In the genomic region with DNA sequence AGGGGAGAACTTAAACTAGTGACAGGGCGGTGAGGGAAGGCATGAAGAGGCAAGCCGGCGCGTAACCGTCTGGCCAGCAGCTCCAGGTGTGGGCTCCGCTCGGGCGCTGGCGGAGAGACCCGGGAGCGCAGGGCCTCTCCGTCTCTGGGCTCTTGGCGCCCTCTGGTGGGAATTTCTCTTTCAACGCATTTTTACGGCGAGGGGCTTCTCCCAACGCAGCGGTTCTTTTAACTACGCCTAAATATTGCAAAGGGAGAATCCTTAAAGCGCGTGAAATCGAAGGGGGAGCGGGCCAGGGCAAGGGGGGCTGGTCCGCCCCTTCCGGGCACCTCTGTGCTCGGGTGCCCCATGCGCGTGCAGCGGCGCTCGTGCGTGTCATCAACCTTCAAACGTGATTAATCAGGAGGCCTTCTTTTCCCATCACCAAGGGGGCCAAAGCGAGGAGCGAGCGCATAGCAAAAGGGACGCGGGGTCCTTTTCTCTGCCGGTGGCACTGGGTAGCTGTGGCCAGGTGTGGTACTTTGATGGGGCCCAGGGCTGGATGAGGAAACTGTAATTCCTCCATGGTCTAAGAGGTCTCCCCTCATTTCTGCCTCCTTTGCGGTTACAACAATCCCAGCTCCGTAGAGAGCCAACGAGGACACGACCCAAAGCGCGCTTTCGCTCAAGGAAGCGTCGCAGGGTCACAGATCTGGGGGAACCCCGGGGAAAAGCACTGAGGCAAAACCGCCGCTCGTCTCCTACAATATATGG, we compare ENCODE assay signal across 7 cellular contexts. TPM values are rescaled to one million over a fixed set of nuclear protein-coding genes. Genes with fewer than 3 reads are reported as not detected.
A peak's percentile ranks its signal among the peaks of the same experiment; 100 is the strongest.
DNase-seq lines count a peak whose midpoint lies in the region; ATAC-seq and TF ChIP-seq lines count a peak whose summit lies in the region.

No MANE protein-coding gene starts in this region.

- no peaks in the 10 kb centered on the region for H3K36me3 Mint-ChIP-seq in glutamatergic neuron (ENCODE audit: unreplicated experiment)

- H3K4me1 Mint-ChIP-seq in glutamatergic neuron (ENCODE audit: low read depth, unreplicated experiment) = peaks cover 32% of the 10 kb centered on the region

- H3K9me3 Mint-ChIP-seq in glutamatergic neuron (ENCODE audit: unreplicated experiment) = peaks cover 9% of the 10 kb centered on the region

- no peak for ATAC-seq in GM21367 (IDR thresholded peaks at IDR 0.05; ENCODE audit: unreplicated experiment)

- H3K4me3 Mint-ChIP-seq in glutamatergic neuron (ENCODE audit: unreplicated experiment) = peak overlapping the region; percentile 79

- CTCF ChIA-PET in RWPE1 (lab: Yijun Ruan, JAX) = interaction anchor here (0.6 to 2.2 kb wide), 27 partner anchors 9 to 1696 kb away, joined by 3 to 12 read pairs (median 4); a partner anchor contains a TSS

- H3K27ac ChIP-seq in RWPE1 = peak overlapping the region; percentile 88

- TF ChIP-seq CTCF in GM12873 (IDR thresholded peaks at IDR 0.05; ENCODE audit: insufficient read depth, low read depth, low read length, missing control alignments) = peak; percentile 68
- TF ChIP-seq CTCF in LNCAP (IDR thresholded peaks at IDR 0.05) = peak; percentile 70
- TF ChIP-seq CTCF in RWPE1 (conservative IDR thresholded peaks at IDR 0.05; ENCODE audit: low read depth) = peak; percentile 89
- peak; percentile 84 for TF ChIP-seq CTCF in glutamatergic neuron (IDR thresholded peaks at IDR 0.05; ENCODE audit: partially characterized antibody, unreplicated experiment)

- POLR2A ChIA-PET in RWPE1 (lab: Yijun Ruan, JAX; ENCODE audit: low non-redundant PET) = interaction anchor here (1.2 kb wide), 1 partner anchor 14 kb away, joined by 3 read pairs; no protein-coding TSS in a partner anchor

- no peak overlapping the region for H3K27ac Mint-ChIP-seq in glutamatergic neuron (ENCODE audit: unreplicated experiment)

- DNase-seq in RWPE1 (ENCODE audit: low spot score) (peak; percentile 85), glutamatergic neuron (peak; percentile 89), pons (ENCODE audit: low spot score) (peak; percentile 32)
- DNase-seq in activated naive CD4-positive, alpha-beta T cell (lab: John Stamatoyannopoulos, UW) = peak in 3 of 4 experiments; percentile 16 to 46 (median 17)

- peaks cover 40% of the 10 kb centered on the region for H3K27me3 Mint-ChIP-seq in glutamatergic neuron (ENCODE audit: unreplicated experiment)

RNA-seq across cellular contexts. Expression of a gene that starts 0.8 kb away (rescaled TPM):
- 0.44 TPM for total RNA-seq in glutamatergic neuron (ENCODE audit: unreplicated experiment)

RNA-seq across cellular contexts. Expression of a gene that starts 45.7 kb away (rescaled TPM):
- total RNA-seq in glutamatergic neuron (ENCODE audit: unreplicated experiment) = 2.1 TPM

Comparison
In these comparisons a context has a peak if more than half of its experiments do, and no peak if none do; other contexts are left out.
1. DNase-seq: peak in every context shown above with its lines; median percentile 89 in glutamatergic neuron; 85 in RWPE1; 32 in pons; 17 in activated naive CD4-positive, alpha-beta T cell.